Comparison of ENCODE assay signal across 17 cellular contexts in the genomic region with DNA sequence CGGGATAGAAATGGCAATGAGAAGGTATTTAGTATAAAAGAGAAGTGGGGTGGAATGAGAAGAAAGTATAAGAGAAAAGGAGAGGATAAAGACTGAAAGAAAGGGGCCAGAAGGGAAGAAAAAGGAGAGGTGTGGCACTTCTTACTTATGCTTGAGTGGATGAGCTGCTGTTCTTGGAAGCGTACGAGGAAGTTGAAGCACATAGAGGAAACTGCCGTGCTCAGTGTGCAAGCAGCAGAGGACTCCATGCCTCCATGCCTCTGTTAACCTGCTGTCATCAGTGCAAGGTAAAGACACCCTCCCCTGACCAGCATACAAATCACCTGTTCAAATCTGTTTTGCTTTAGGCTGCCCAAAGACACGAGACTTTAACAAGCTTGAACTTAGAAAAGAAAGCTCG. TPM values are rescaled to one million over a fixed set of nuclear protein-coding genes. Genes with fewer than 3 reads are reported as not detected.
DNase-seq lines count a peak whose midpoint lies in the region; ATAC-seq, FAIRE-seq and TF ChIP-seq lines count a peak whose summit lies in the region.
"Had no signal": no experiment of that assay in that cellular context is flagged by ENCODE, and none has a peak within 500 bp of the region (broad histone marks: within the 10 kb centered on the region; RNA-seq: fewer than 3 reads in every experiment).

No MANE protein-coding gene starts in this region.

- H3K36me3 ChIP-seq in GM12878 (ENCODE audit: control insufficient read depth in 2 of 2, insufficient read depth in 2 of 2, low read length in 1 of 2) (peaks cover 5 to 18% of the 10 kb centered on the region in 2 experiments; a peak in 3 of 4 replicates), neutrophil (peaks cover 10% of the 10 kb centered on the region)

- ATAC-seq in GM12878, result peak; percentile 39
- no peak for ATAC-seq in HG03354 (IDR thresholded peaks at IDR 0.05; ENCODE audit: poor library complexity, severe bottlenecking, unreplicated experiment)

- peaks cover 39% of the 10 kb centered on the region for H3K4me1 Mint-ChIP-seq in activated CD4-positive, alpha-beta memory T cell treated with anti-CD3 and anti-CD28 coated beads for 36 hours (ENCODE audit: low read depth)
- H3K4me1 Mint-ChIP-seq in activated CD4-positive, alpha-beta memory T cell treated with anti-CD3 and anti-CD28 coated beads, Interleukin-2, amount 10 ng/mL, durations not matched to agents 7 days and 5 days, result peaks cover 27% of the 10 kb centered on the region

- H3K9me3 ChIP-seq in GM12878 (replicated peaks; ENCODE audit: control insufficient read depth, insufficient read depth, low read length), result no peaks in the 10 kb centered on the region
- H3K9me3 ChIP-seq in neutrophil, result no peaks in the 10 kb centered on the region
- H3K9me3 ChIP-seq: suprapubic skin had no signal

- no TSS peak for BruUV-seq in GM12878 (replicated peaks; lab: Mats Ljungman, UMichigan)

- in situ Hi-C loops in GM12878 (cut with MboI), result no loop called here

- H3K27me3 Mint-ChIP-seq in activated CD4-positive, alpha-beta memory T cell treated with anti-CD3 and anti-CD28 coated beads for 36 hours, result no peaks in the 10 kb centered on the region
- no peaks in the 10 kb centered on the region for H3K27me3 Mint-ChIP-seq in activated CD4-positive, alpha-beta memory T cell treated with anti-CD3 and anti-CD28 coated beads, Interleukin-2, amount 10 ng/mL, durations not matched to agents 7 days and 5 days

- intact Hi-C loops in activated CD4-positive, alpha-beta memory T cell treated with anti-CD3 and anti-CD28 coated beads for 36 hours (cut with micrococcal nuclease), result no loop called here
- intact Hi-C loops in GM12878 (cut with micrococcal nuclease; ENCODE audit: unreplicated experiment), result no loop called here

- SMC1A ChIA-PET in GM12878 (lab: Charles Lee; ENCODE audit: uncharacterized antibody, unreplicated experiment), result interaction anchor here (0.6 to 7.4 kb wide), 5 partner anchors 18 to 623 kb away, joined by 3 to 70 read pairs (median 5); no protein-coding TSS in a partner anchor

- H3K9me3 Mint-ChIP-seq in activated CD4-positive, alpha-beta memory T cell treated with anti-CD3 and anti-CD28 coated beads for 36 hours, result no peaks in the 10 kb centered on the region
- no peaks in the 10 kb centered on the region for H3K9me3 Mint-ChIP-seq in activated CD4-positive, alpha-beta memory T cell treated with anti-CD3 and anti-CD28 coated beads, Interleukin-2, amount 10 ng/mL, durations not matched to agents 7 days and 5 days

- POLR2A ChIA-PET in activated CD4-positive, alpha-beta memory T cell treated with anti-CD3 and anti-CD28 coated beads for 36 hours (lab: Charles Lee), result no interaction called here
- POLR2A ChIA-PET in activated CD4-positive, alpha-beta memory T cell treated with anti-CD3 and anti-CD28 coated beads, Interleukin-2, amount 10 ng/mL, durations not matched to agents 7 days and 5 days (lab: Charles Lee), result interaction anchor here (1.2 kb wide), 1 partner anchor 25 kb away, joined by 5 read pairs; the partner anchor contains the start of gene FAM162A
- POLR2A ChIA-PET in GM12878 (lab: Charles Lee), result interaction anchor here (0.6 to 0.8 kb wide), 2 partner anchors 34 to 46 kb away, joined by 3 to 4 read pairs; no protein-coding TSS in a partner anchor

- TF ChIP-seq EP300 in GM12878 (IDR thresholded peaks at IDR 0.05; ENCODE audit: borderline replicate concordance in 1 of 2, control insufficient read depth in 1 of 2, low read depth in 2 of 2, low read length in 2 of 2), result no peak

- H3K36me3 Mint-ChIP-seq in activated CD4-positive, alpha-beta memory T cell treated with anti-CD3 and anti-CD28 coated beads for 36 hours, result peaks cover 37% of the 10 kb centered on the region
- peaks cover 48% of the 10 kb centered on the region for H3K36me3 Mint-ChIP-seq in activated CD4-positive, alpha-beta memory T cell treated with anti-CD3 and anti-CD28 coated beads, Interleukin-2, amount 10 ng/mL, durations not matched to agents 7 days and 5 days (ENCODE audit: low read depth)

- FAIRE-seq in GM12878 (lab: Jason Lieb, UNC), result no peak
- FAIRE-seq: HTR-8/SVneo, small intestine had no signal

- DNase-seq in activated CD4-positive, alpha-beta memory T cell treated with anti-CD3 and anti-CD28 coated beads for 36 hours, result no peak
- no peak for DNase-seq in activated CD4-positive, alpha-beta memory T cell treated with anti-CD3 and anti-CD28 coated beads, Interleukin-2, amount 10 ng/mL, durations not matched to agents 7 days and 5 days
- DNase-seq in NOMO-1 treated with DMSO at 0.1 percent for 48 hours (lab: John Stamatoyannopoulos, UW; ENCODE audit: unreplicated experiment) (peak; percentile 31), GM12878 (ENCODE audit: low read depth, low spot score) (no peak), cerebellar nuclear complex (lab: John Stamatoyannopoulos, UW) (no peak), NCI-H510A treated with DMSO at 0.1 percent for 48 hours (lab: John Stamatoyannopoulos, UW) (no peak)
- DNase-seq: aorta; DMS 273 treated with DMSO at 0.1 percent for 48 hours; NCI-H1048; NK-92 treated with Interleukin-12 subunit alpha and Interleukin-12 subunit beta, amount 100 ng/mL, for 24 hours; SIG-M5; small intestine; WERI-Rb-1 had no signal

- CTCF ChIA-PET in activated CD4-positive, alpha-beta memory T cell treated with anti-CD3 and anti-CD28 coated beads for 36 hours (lab: Charles Lee), result interaction anchor here (0.7 to 2.4 kb wide), 4 partner anchors 11 to 109 kb away, joined by 3 to 11 read pairs (median 5); partner anchors contain the start of gene FAM162A
- CTCF ChIA-PET in activated CD4-positive, alpha-beta memory T cell treated with anti-CD3 and anti-CD28 coated beads, Interleukin-2, amount 10 ng/mL, durations not matched to agents 7 days and 5 days (lab: Charles Lee), result interaction anchor here (1.7 to 2.8 kb wide), 2 partner anchors 17 to 25 kb away, joined by 3 to 13 read pairs; partner anchors contain the start of gene FAM162A
- CTCF ChIA-PET in GM12878 (lab: Yijun Ruan, JAX), result interaction anchor here (1.9 to 5.4 kb wide), 3 partner anchors 16 to 24 kb away, joined by 4 to 28 read pairs (median 12); partner anchors contain the start of gene FAM162A

- H2AFZ ChIP-seq in GM12878 (ENCODE audit: control insufficient read depth, low read depth, low read length), result no peak overlapping the region

- 4% methylated on average over 6 of the region's 6 CpGs for WGBS in GM12878 (ENCODE audit: insufficient coverage, insufficient replicate concordance, low lambda C conversion rate, missing lambda C conversion rate)

- no peak overlapping the region for H3K27ac ChIP-seq in GM12878 (ENCODE audit: control insufficient read depth, insufficient read depth)
- H3K27ac ChIP-seq in neutrophil, result peak overlapping the region; percentile 84
- H3K27ac ChIP-seq: suprapubic skin, WERI-Rb-1 had no signal

- H4K20me1 ChIP-seq in GM12878 (ENCODE audit: control insufficient read depth, insufficient read depth), result no peaks in the 10 kb centered on the region

- no peak overlapping the region for H3K4me3 Mint-ChIP-seq in activated CD4-positive, alpha-beta memory T cell treated with anti-CD3 and anti-CD28 coated beads for 36 hours
- no peak overlapping the region for H3K4me3 Mint-ChIP-seq in activated CD4-positive, alpha-beta memory T cell treated with anti-CD3 and anti-CD28 coated beads, Interleukin-2, amount 10 ng/mL, durations not matched to agents 7 days and 5 days

- H3K27me3 ChIP-seq in GM12878 (replicated peaks in 1 of 2; ENCODE audit: control insufficient read depth in 2 of 2, insufficient read depth in 2 of 2, low read length in 1 of 2) (no peaks in the 10 kb centered on the region), neutrophil (no peaks in the 10 kb centered on the region)
- H3K27me3 ChIP-seq: suprapubic skin had no signal

- H3K27ac Mint-ChIP-seq in activated CD4-positive, alpha-beta memory T cell treated with anti-CD3 and anti-CD28 coated beads for 36 hours, result peak overlapping the region; percentile 4
- H3K27ac Mint-ChIP-seq in activated CD4-positive, alpha-beta memory T cell treated with anti-CD3 and anti-CD28 coated beads, Interleukin-2, amount 10 ng/mL, durations not matched to agents 7 days and 5 days, result no peak overlapping the region

- TF ChIP-seq POLR2A in GM12878 (IDR thresholded peaks at IDR 0.05; ENCODE audit: low read depth, low read length), result no peak

- no peak for TF ChIP-seq CTCF in GM12878 (IDR thresholded peaks at IDR 0.05 in 2 of 3, conservative IDR thresholded peaks at IDR 0.05 in 1 of 3; ENCODE audit: control insufficient read depth in 2 of 3, extremely low read depth in 1 of 3, insufficient read depth in 1 of 3, low read depth in 3 of 3, low read length in 3 of 3)
- TF ChIP-seq CTCF in neutrophil (IDR thresholded peaks at IDR 0.05), result no peak

- H3K4me1 ChIP-seq in GM12878 (ENCODE audit: control insufficient read depth, insufficient read depth, low read length), result peaks cover 1% of the 10 kb centered on the region; the same call in 1 of the 2 replicates
- peaks cover 17 to 19% of the 10 kb centered on the region in 2 experiments for H3K4me1 ChIP-seq in neutrophil (ENCODE audit: control insufficient read depth in 1 of 2, insufficient read depth in 1 of 2, low read depth in 1 of 2, low read length in 1 of 2)

- no peak overlapping the region for H3K9ac ChIP-seq in GM12878 (ENCODE audit: control insufficient read depth, insufficient read depth, low read length)

- peaks cover 6% of the 10 kb centered on the region for H3K79me2 ChIP-seq in GM12878 (ENCODE audit: control insufficient read depth, insufficient read depth, low read length)

- RAD21 ChIA-PET in GM12878 (lab: Charles Lee; ENCODE audit: unreplicated experiment), result interaction anchor here (0.6 to 2.4 kb wide), 8 partner anchors 17 to 862 kb away, joined by 3 to 7 read pairs (median 4); partner anchors contain the start of gene FAM162A

- no peak overlapping the region for H3K4me2 ChIP-seq in GM12878 (ENCODE audit: control insufficient read depth, insufficient read depth)

- no peak for TF ChIP-seq RAD21 in GM12878 (IDR thresholded peaks at IDR 0.05; ENCODE audit: insufficient read depth, low read depth, low read length)

- H3K4me3 ChIP-seq in GM12878 (no peak overlapping the region), neutrophil (ENCODE audit: low read depth in 1 of 2, low read length in 1 of 2) (peak overlapping the region; percentile 44 to 57)
- H3K4me3 ChIP-seq: suprapubic skin had no signal

RNA-seq across cellular contexts. Expression of gene WDR5B, which starts 6.5 kb away (rescaled TPM):
- 1 to 10 TPM; 3.7 to 4.4 TPM for total RNA-seq in activated CD4-positive, alpha-beta memory T cell treated with anti-CD3 and anti-CD28 coated beads for 36 hours
- total RNA-seq in activated CD4-positive, alpha-beta memory T cell treated with anti-CD3 and anti-CD28 coated beads, Interleukin-2, amount 10 ng/mL, durations not matched to agents 7 days and 5 days, result 1 to 10 TPM; 5.5 to 5.7 TPM
- total RNA-seq in GM12878 (2013; cell fraction: nucleolus; rRNA removed), result 16.0 and 16.1 TPM in 2 replicates
- total RNA-seq in GM12878 (2014; rRNA removed), result 4.0 and 5.9 TPM in 2 replicates
- 4.2 TPM in 2 replicates for total RNA-seq in GM12878 (2014; rRNA removed; fragmentation: Illumina TruSeq; extraction: Trizol)
- 2.9 and 3.4 TPM in 2 replicates for total RNA-seq in GM12878 (2021)
- 0.63 TPM for polyA plus RNA-seq in GM12878 (2011; ENCODE audit: low read depth)
- 7.9 and 11.5 TPM in 2 replicates for polyA plus RNA-seq in GM12878 (2011; rRNA removed)
- polyA plus RNA-seq in GM12878 (2011; cell fraction: cytosol; rRNA removed), result 2.9 TPM in 2 replicates
- polyA plus RNA-seq in GM12878 (2011; cell fraction: nucleus; rRNA removed), result 4.7 and 5.3 TPM in 2 replicates
- 1.2 and 2.6 TPM in 2 replicates for polyA plus RNA-seq in GM12878 (2012)
- polyA plus RNA-seq in GM12878 (2014; fragmentation: Illumina TruSeq; extraction: Trizol), result 3.8 and 3.9 TPM in 2 replicates
- polyA plus RNA-seq in GM12878 (2014; fragmentation: Nextera tagmentation; extraction: Ambion mirVana), result 1 to 10 TPM; 1.7 to 2.4 TPM
- polyA plus RNA-seq in GM12878 (2014; rRNA removed), result 3.2 and 3.6 TPM in 2 replicates
- polyA plus RNA-seq in GM12878 (2016; fragmentation: Nextera tagmentation; extraction: Ambion mirVana), result 1 to 10 TPM; 2.8 to 2.9 TPM
- polyA minus RNA-seq in GM12878 (2011; rRNA and poly(A)+ RNA removed), result 5.9 and 6.8 TPM in 2 replicates
- polyA minus RNA-seq in GM12878 (2011; cell fraction: cytosol; rRNA and poly(A)+ RNA removed), result 1.9 and 2.4 TPM in 2 replicates
- 8.3 and 10.3 TPM in 2 replicates for polyA minus RNA-seq in GM12878 (2011; cell fraction: nucleus; rRNA and poly(A)+ RNA removed)

RNA-seq across cellular contexts. Expression of gene FAM162A, which starts 25.4 kb away (rescaled TPM):
- 100 to 1,000 TPM in 1 of 2 experiments, 10 to 100 TPM in 1; 99.1 to 102 TPM for total RNA-seq in activated CD4-positive, alpha-beta memory T cell treated with anti-CD3 and anti-CD28 coated beads for 36 hours
- total RNA-seq in activated CD4-positive, alpha-beta memory T cell treated with anti-CD3 and anti-CD28 coated beads, Interleukin-2, amount 10 ng/mL, durations not matched to agents 7 days and 5 days, result 10 to 100 TPM; 74.5 to 77.5 TPM
- total RNA-seq in GM12878 (2013; cell fraction: nucleolus; rRNA removed), result 62.0 and 63.0 TPM in 2 replicates
- total RNA-seq in GM12878 (2014; rRNA removed) (59.2 and 60.7 TPM in 2 replicates), GM12878 (2014; rRNA removed; fragmentation: Illumina TruSeq; extraction: Trizol) (97.4 and 99.6 TPM in 2 replicates), GM12878 (2021) (73.6 and 76.4 TPM in 2 replicates)
- 91.2 TPM for polyA plus RNA-seq in GM12878 (2011; ENCODE audit: low read depth)
- polyA plus RNA-seq in GM12878 (2011; rRNA removed) (346 and 555 TPM in 2 replicates), GM12878 (2014; fragmentation: Illumina TruSeq; extraction: Trizol) (105 and 122 TPM in 2 replicates), GM12878 (2014; fragmentation: Nextera tagmentation; extraction: Ambion mirVana) (100 to 1,000 TPM; 290 to 297 TPM), GM12878 (2014; rRNA removed) (83.6 and 93.7 TPM in 2 replicates), GM12878 (2016; fragmentation: Nextera tagmentation; extraction: Ambion mirVana) (100 to 1,000 TPM; 177 to 186 TPM)
- polyA plus RNA-seq in GM12878 (2011; cell fraction: cytosol; rRNA removed), result 138 and 178 TPM in 2 replicates
- 95.8 and 191 TPM in 2 replicates for polyA plus RNA-seq in GM12878 (2011; cell fraction: nucleus; rRNA removed)
- polyA plus RNA-seq in GM12878 (2012), result 144 and 186 TPM in 2 replicates
- 70.4 and 118 TPM in 2 replicates for polyA minus RNA-seq in GM12878 (2011; rRNA and poly(A)+ RNA removed)
- polyA minus RNA-seq in GM12878 (2011; cell fraction: cytosol; rRNA and poly(A)+ RNA removed), result 24.2 and 29.8 TPM in 2 replicates
- 29.6 and 31.3 TPM in 2 replicates for polyA minus RNA-seq in GM12878 (2011; cell fraction: nucleus; rRNA and poly(A)+ RNA removed)

RNA-seq across cellular contexts. Expression of gene MIX23, which starts 26.4 kb away (rescaled TPM):
- 10 to 100 TPM; 86.4 to 87.8 TPM for total RNA-seq in activated CD4-positive, alpha-beta memory T cell treated with anti-CD3 and anti-CD28 coated beads for 36 hours
- total RNA-seq in activated CD4-positive, alpha-beta memory T cell treated with anti-CD3 and anti-CD28 coated beads, Interleukin-2, amount 10 ng/mL, durations not matched to agents 7 days and 5 days, result 10 to 100 TPM; 29.0 to 35.1 TPM
- 40.0 and 50.3 TPM in 2 replicates for total RNA-seq in GM12878 (2013; cell fraction: nucleolus; rRNA removed)
- 44.1 and 66.5 TPM in 2 replicates for total RNA-seq in GM12878 (2014; rRNA removed)
- 130 and 138 TPM in 2 replicates for total RNA-seq in GM12878 (2014; rRNA removed; fragmentation: Illumina TruSeq; extraction: Trizol)
- 63.3 and 71.3 TPM in 2 replicates for total RNA-seq in GM12878 (2021)
- polyA plus RNA-seq in GM12878 (2011; ENCODE audit: low read depth), result 25.9 TPM
- polyA plus RNA-seq in GM12878 (2011; rRNA removed), result 47.4 and 97.5 TPM in 2 replicates
- 12.9 and 20.2 TPM in 2 replicates for polyA plus RNA-seq in GM12878 (2011; cell fraction: cytosol; rRNA removed)
- polyA plus RNA-seq in GM12878 (2011; cell fraction: nucleus; rRNA removed), result 25.3 and 37.7 TPM in 2 replicates
- polyA plus RNA-seq in GM12878 (2012), result 45.2 and 57.2 TPM in 2 replicates
- 176 and 238 TPM in 2 replicates for polyA plus RNA-seq in GM12878 (2014; fragmentation: Illumina TruSeq; extraction: Trizol)
- 10 to 100 TPM; 30.0 to 45.9 TPM for polyA plus RNA-seq in GM12878 (2014; fragmentation: Nextera tagmentation; extraction: Ambion mirVana)
- 66.6 and 92.3 TPM in 2 replicates for polyA plus RNA-seq in GM12878 (2014; rRNA removed)
- polyA plus RNA-seq in GM12878 (2016; fragmentation: Nextera tagmentation; extraction: Ambion mirVana), result 10 to 100 TPM; 53.4 to 78.1 TPM
- polyA minus RNA-seq in GM12878 (2011; rRNA and poly(A)+ RNA removed), result 15.5 and 20.8 TPM in 2 replicates
- 13.2 and 14.5 TPM in 2 replicates for polyA minus RNA-seq in GM12878 (2011; cell fraction: cytosol; rRNA and poly(A)+ RNA removed)
- 6.9 and 7.5 TPM in 2 replicates for polyA minus RNA-seq in GM12878 (2011; cell fraction: nucleus; rRNA and poly(A)+ RNA removed)
